Comparison of ENCODE assay signal across 2 cellular contexts in the genomic region with DNA sequence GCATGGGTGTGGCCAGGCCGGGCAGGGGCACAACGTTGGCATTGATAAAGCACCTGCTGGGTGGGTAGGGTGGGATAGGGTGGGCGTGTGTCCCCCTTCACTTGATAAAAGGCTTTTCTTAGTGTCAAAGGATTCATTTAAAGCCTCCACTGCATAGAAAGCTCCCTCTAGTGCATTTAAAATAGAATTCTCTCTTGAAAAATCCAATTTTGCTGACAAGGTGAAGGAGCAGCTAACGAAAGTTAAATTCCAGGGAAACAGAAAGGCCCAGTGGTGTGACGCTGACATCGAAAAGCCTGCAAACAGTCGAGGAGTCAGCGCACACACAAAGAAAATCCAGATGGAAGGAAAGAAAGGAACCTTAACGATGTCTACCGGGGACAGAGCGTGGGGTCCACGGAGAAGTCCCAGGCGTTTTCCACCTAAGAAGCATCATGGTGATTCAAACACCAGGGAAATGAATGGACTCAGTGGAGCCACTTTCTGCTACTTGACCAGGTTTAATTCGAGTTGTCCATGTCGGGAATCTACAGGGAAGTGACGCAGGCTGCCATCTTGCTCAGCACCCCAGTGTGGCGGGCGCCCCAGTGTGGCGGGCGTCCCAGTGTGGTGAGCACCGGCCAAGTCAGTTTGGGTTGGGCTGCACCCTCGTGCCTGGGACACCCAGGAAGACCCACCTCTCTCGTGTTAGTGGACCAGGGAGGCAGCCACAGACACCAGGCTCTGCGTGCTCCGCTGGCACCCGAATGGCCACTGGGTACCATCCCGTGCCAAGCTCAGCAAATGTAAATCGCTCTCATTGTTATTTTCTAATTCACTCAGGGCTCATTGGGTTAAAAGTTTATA.
TF ChIP-seq lines count a peak whose summit lies in the region.

No MANE protein-coding gene starts in this region.

TF ChIP-seq in A549, 52 proteins besides CTCF, POLR2A, EP300 and RAD21:
- TF ChIP-seq MAFK (IDR thresholded peaks at IDR 0.05; ENCODE audit: partially characterized antibody) (peak; percentile 1), RARB (CRISPR knock-in tag; IDR thresholded peaks at IDR 0.05) (no peak), JUNB (IDR thresholded peaks at IDR 0.05) (no peak), FOXS1 (CRISPR knock-in tag; IDR thresholded peaks at IDR 0.05) (no peak), CBX8 (IDR thresholded peaks at IDR 0.05) (no peak), RCOR1 (IDR thresholded peaks at IDR 0.05; ENCODE audit: low read depth, low read length) (no peak)
- TF ChIP-seq, protein P1, sequence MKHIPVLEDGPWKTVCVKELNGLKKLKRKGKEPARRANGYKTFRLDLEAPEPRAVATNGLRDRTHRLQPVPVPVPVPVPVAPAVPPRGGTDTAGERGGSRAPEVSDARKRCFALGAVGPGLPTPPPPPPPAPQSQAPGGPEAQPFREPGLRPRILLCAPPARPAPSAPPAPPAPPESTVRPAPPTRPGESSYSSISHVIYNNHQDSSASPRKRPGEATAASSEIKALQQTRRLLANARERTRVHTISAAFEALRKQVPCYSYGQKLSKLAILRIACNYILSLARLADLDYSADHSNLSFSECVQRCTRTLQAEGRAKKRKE (CRISPR knock-in tag; IDR thresholded peaks at IDR 0.05; ENCODE audit: low read depth): no peak
- TF ChIP-seq, protein P2, sequence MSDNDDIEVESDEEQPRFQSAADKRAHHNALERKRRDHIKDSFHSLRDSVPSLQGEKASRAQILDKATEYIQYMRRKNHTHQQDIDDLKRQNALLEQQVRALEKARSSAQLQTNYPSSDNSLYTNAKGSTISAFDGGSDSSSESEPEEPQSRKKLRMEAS (IDR thresholded peaks at IDR 0.05): no peak
- TF ChIP-seq, protein P3, sequence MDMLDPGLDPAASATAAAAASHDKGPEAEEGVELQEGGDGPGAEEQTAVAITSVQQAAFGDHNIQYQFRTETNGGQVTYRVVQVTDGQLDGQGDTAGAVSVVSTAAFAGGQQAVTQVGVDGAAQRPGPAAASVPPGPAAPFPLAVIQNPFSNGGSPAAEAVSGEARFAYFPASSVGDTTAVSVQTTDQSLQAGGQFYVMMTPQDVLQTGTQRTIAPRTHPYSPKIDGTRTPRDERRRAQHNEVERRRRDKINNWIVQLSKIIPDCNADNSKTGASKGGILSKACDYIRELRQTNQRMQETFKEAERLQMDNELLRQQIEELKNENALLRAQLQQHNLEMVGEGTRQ (IDR thresholded peaks at IDR 0.05): no peak

TF ChIP-seq in K562, 482 proteins besides CTCF, POLR2A, EP300 and RAD21:
- TF ChIP-seq ZNF224 (CRISPR knock-in tag; IDR thresholded peaks at IDR 0.05): no peak
- TF ChIP-seq PCBP2 (IDR thresholded peaks at IDR 0.05; ENCODE audit: low read depth, low read length, poor library complexity, severe bottlenecking): no peak
- TF ChIP-seq ZNF586 (CRISPR knock-in tag; conservative IDR thresholded peaks at IDR 0.05): no peak
- TF ChIP-seq NR4A1 (CRISPR knock-in tag; IDR thresholded peaks at IDR 0.05): no peak
- TF ChIP-seq NR4A1 (tag; IDR thresholded peaks at IDR 0.05): no peak
- TF ChIP-seq MIER1 (IDR thresholded peaks at IDR 0.05; ENCODE audit: low read depth): no peak
- TF ChIP-seq ZNF184 (CRISPR knock-in tag; IDR thresholded peaks at IDR 0.05): no peak
- no peak for TF ChIP-seq POLR2H (tag; IDR thresholded peaks at IDR 0.05; ENCODE audit: low read depth)
- TF ChIP-seq, protein P4, sequence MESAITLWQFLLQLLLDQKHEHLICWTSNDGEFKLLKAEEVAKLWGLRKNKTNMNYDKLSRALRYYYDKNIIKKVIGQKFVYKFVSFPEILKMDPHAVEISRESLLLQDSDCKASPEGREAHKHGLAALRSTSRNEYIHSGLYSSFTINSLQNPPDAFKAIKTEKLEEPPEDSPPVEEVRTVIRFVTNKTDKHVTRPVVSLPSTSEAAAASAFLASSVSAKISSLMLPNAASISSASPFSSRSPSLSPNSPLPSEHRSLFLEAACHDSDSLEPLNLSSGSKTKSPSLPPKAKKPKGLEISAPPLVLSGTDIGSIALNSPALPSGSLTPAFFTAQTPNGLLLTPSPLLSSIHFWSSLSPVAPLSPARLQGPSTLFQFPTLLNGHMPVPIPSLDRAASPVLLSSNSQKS (CRISPR knock-in tag; IDR thresholded peaks at IDR 0.05): no peak
- no peak for TF ChIP-seq FOSL1 (tag; conservative IDR thresholded peaks at IDR 0.05)
- TF ChIP-seq, protein P5, sequence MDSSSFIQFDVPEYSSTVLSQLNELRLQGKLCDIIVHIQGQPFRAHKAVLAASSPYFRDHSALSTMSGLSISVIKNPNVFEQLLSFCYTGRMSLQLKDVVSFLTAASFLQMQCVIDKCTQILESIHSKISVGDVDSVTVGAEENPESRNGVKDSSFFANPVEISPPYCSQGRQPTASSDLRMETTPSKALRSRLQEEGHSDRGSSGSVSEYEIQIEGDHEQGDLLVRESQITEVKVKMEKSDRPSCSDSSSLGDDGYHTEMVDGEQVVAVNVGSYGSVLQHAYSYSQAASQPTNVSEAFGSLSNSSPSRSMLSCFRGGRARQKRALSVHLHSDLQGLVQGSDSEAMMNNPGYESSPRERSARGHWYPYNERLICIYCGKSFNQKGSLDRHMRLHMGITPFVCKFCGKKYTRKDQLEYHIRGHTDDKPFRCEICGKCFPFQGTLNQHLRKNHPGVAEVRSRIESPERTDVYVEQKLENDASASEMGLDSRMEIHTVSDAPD (CRISPR knock-in tag; IDR thresholded peaks at IDR 0.05): no peak
- no peak for TF ChIP-seq CHD2 (IDR thresholded peaks at IDR 0.05; ENCODE audit: low read depth, low read length)
- no peak for TF ChIP-seq ZNF77 (CRISPR knock-in tag; IDR thresholded peaks at IDR 0.05)
- TF ChIP-seq ZNF316 (IDR thresholded peaks at IDR 0.05): peak; percentile 51
- TF ChIP-seq RBFOX2 (IDR thresholded peaks at IDR 0.05; ENCODE audit: low read depth, low read length): no peak
- TF ChIP-seq, protein P6, sequence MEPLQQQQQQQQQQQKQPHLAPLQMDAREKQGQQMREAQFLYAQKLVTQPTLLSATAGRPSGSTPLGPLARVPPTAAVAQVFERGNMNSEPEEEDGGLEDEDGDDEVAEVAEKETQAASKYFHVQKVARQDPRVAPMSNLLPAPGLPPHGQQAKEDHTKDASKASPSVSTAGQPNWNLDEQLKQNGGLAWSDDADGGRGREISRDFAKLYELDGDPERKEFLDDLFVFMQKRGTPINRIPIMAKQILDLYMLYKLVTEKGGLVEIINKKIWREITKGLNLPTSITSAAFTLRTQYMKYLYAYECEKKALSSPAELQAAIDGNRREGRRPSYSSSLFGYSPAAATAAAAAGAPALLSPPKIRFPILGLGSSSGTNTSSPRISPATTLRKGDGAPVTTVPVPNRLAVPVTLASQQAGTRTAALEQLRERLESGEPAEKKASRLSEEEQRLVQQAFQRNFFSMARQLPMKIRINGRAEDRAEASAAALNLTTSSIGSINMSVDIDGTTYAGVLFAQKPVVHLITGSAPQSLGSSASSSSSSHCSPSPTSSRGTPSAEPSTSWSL (CRISPR knock-in tag; IDR thresholded peaks at IDR 0.05; ENCODE audit: borderline replicate concordance): no peak
- TF ChIP-seq, protein P7, sequence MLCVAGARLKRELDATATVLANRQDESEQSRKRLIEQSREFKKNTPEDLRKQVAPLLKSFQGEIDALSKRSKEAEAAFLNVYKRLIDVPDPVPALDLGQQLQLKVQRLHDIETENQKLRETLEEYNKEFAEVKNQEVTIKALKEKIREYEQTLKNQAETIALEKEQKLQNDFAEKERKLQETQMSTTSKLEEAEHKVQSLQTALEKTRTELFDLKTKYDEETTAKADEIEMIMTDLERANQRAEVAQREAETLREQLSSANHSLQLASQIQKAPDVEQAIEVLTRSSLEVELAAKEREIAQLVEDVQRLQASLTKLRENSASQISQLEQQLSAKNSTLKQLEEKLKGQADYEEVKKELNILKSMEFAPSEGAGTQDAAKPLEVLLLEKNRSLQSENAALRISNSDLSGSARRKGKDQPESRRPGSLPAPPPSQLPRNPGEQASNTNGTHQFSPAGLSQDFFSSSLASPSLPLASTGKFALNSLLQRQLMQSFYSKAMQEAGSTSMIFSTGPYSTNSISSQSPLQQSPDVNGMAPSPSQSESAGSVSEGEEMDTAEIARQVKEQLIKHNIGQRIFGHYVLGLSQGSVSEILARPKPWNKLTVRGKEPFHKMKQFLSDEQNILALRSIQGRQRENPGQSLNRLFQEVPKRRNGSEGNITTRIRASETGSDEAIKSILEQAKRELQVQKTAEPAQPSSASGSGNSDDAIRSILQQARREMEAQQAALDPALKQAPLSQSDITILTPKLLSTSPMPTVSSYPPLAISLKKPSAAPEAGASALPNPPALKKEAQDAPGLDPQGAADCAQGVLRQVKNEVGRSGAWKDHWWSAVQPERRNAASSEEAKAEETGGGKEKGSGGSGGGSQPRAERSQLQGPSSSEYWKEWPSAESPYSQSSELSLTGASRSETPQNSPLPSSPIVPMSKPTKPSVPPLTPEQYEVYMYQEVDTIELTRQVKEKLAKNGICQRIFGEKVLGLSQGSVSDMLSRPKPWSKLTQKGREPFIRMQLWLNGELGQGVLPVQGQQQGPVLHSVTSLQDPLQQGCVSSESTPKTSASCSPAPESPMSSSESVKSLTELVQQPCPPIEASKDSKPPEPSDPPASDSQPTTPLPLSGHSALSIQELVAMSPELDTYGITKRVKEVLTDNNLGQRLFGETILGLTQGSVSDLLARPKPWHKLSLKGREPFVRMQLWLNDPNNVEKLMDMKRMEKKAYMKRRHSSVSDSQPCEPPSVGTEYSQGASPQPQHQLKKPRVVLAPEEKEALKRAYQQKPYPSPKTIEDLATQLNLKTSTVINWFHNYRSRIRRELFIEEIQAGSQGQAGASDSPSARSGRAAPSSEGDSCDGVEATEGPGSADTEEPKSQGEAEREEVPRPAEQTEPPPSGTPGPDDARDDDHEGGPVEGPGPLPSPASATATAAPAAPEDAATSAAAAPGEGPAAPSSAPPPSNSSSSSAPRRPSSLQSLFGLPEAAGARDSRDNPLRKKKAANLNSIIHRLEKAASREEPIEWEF (CRISPR knock-in tag; IDR thresholded peaks at IDR 0.05): no peak
- TF ChIP-seq SMC3 (conservative IDR thresholded peaks at IDR 0.05; ENCODE audit: insufficient read depth, low read depth, low read length): 0 out of 2 replicates have a peak, but pooled peaks have one; percentile 13
- TF ChIP-seq KDM2B (CRISPR knock-in tag; IDR thresholded peaks at IDR 0.05): no peak
- no peak for TF ChIP-seq ZEB2 (IDR thresholded peaks at IDR 0.05)
- TF ChIP-seq CBFA2T3 (IDR thresholded peaks at IDR 0.05): no peak
- TF ChIP-seq, protein P8, sequence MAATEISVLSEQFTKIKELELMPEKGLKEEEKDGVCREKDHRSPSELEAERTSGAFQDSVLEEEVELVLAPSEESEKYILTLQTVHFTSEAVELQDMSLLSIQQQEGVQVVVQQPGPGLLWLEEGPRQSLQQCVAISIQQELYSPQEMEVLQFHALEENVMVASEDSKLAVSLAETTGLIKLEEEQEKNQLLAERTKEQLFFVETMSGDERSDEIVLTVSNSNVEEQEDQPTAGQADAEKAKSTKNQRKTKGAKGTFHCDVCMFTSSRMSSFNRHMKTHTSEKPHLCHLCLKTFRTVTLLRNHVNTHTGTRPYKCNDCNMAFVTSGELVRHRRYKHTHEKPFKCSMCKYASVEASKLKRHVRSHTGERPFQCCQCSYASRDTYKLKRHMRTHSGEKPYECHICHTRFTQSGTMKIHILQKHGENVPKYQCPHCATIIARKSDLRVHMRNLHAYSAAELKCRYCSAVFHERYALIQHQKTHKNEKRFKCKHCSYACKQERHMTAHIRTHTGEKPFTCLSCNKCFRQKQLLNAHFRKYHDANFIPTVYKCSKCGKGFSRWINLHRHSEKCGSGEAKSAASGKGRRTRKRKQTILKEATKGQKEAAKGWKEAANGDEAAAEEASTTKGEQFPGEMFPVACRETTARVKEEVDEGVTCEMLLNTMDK (IDR thresholded peaks at IDR 0.05; ENCODE audit: borderline replicate concordance, insufficient read depth, low read depth, low read length, poor library complexity, severe bottlenecking): peak; percentile 4
- 0 out of 2 replicates have a peak, but pooled peaks have one; percentile 16 for TF ChIP-seq C11orf30 (IDR thresholded peaks at IDR 0.05; ENCODE audit: low read depth)
- peak in 1 of 3 experiments; percentile 41 for TF ChIP-seq YY1 (IDR thresholded peaks at IDR 0.05; ENCODE audit: borderline replicate concordance in 1 of 3, control insufficient read depth in 1 of 3, extremely low read depth in 1 of 3, insufficient read depth in 3 of 3, insufficient read length in 1 of 3, insufficient replicate concordance in 2 of 3, low read depth in 1 of 3, low read length in 2 of 3)
- TF ChIP-seq, protein P9, sequence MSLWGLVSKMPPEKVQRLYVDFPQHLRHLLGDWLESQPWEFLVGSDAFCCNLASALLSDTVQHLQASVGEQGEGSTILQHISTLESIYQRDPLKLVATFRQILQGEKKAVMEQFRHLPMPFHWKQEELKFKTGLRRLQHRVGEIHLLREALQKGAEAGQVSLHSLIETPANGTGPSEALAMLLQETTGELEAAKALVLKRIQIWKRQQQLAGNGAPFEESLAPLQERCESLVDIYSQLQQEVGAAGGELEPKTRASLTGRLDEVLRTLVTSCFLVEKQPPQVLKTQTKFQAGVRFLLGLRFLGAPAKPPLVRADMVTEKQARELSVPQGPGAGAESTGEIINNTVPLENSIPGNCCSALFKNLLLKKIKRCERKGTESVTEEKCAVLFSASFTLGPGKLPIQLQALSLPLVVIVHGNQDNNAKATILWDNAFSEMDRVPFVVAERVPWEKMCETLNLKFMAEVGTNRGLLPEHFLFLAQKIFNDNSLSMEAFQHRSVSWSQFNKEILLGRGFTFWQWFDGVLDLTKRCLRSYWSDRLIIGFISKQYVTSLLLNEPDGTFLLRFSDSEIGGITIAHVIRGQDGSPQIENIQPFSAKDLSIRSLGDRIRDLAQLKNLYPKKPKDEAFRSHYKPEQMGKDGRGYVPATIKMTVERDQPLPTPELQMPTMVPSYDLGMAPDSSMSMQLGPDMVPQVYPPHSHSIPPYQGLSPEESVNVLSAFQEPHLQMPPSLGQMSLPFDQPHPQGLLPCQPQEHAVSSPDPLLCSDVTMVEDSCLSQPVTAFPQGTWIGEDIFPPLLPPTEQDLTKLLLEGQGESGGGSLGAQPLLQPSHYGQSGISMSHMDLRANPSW (CRISPR knock-in tag; IDR thresholded peaks at IDR 0.05): no peak
- no peak for TF ChIP-seq PYGO2 (tag; IDR thresholded peaks at IDR 0.05)
- TF ChIP-seq POLR2AphosphoS2 (IDR thresholded peaks at IDR 0.05; ENCODE audit: low read length): no peak
